9 cellular contexts compared by ENCODE assay signal in the genomic region with DNA sequence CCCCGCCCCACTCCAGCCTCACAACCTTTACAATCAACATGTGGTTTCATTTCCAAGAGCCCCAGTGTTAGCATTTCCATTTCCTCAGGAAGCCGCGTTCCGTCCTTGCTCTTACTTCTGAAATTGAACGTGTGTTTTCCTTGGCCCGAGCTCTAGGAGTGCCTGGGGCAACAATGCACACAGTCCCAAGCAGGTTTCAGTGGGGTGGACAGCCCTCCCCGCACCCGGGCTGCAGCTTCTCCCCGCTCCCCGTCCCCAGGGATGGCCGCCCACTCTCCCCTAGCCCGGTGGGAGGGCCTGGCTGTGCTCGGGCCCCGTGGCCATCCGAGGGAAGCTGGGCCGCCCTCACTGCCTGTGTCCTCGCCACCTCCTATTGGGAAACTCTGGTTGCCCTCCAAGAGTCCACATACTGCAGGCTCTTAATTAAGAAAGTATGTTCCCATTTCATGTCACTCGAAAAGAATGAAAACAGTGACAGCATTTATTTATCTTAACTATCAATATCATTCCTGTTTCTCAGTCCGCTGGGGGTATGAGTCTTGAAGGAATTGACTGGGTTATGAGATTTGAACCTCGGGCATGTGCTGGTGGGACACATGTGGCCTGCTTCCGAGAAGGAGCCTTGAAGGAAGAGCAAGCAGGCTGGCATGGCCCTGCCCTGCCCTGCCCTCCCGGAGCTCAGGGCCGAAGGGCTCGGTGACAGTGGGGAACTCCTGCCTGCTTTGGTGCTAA.
DNase-seq lines count a peak whose midpoint lies in the region; ATAC-seq and TF ChIP-seq lines count a peak whose summit lies in the region.
"Had no signal": no experiment of that assay in that cellular context is flagged by ENCODE, and none has a peak within 500 bp of the region (broad histone marks: within the 10 kb centered on the region; RNA-seq: fewer than 3 reads in every experiment).

No MANE protein-coding gene starts in this region.

- H3K27ac Mint-ChIP-seq in CD4-positive, alpha-beta T cell = peak overlapping the region; percentile 39
- H3K27ac Mint-ChIP-seq in activated T-helper 17 cell treated with anti-CD3 and anti-CD28 coated beads, Interleukin-2, amount 50 U/mL, for 72 hours = peak overlapping the region; percentile 48
- H3K27ac Mint-ChIP-seq: activated CD8-positive, alpha-beta memory T cell treated with anti-CD3 and anti-CD28 coated beads, Interleukin-2, amount 10 ng/mL, durations not matched to agents 7 days and 5 days had no signal

- H3K4me1 Mint-ChIP-seq in CD4-positive, alpha-beta T cell (ENCODE audit: low read depth) = peaks cover 25% of the 10 kb centered on the region
- H3K4me1 Mint-ChIP-seq in activated T-helper 17 cell treated with anti-CD3 and anti-CD28 coated beads, Interleukin-2, amount 50 U/mL, for 72 hours = peaks cover 26% of the 10 kb centered on the region
- peaks cover 22% of the 10 kb centered on the region for H3K4me1 Mint-ChIP-seq in activated T-cell treated with anti-CD3 and anti-CD28 coated beads, Interleukin-2, amount 50 U/mL, for 4 hours (ENCODE audit: low read depth)

- intact Hi-C loops in CD4-positive, alpha-beta T cell (cut with DNase I, micrococcal nuclease) = no loop called here
- intact Hi-C loops in Right ventricle myocardium superior (cut with DNase I) (no loop called here), sciatic nerve (cut with DNase I) (no loop called here)

- no peaks in the 10 kb centered on the region for H3K27me3 Mint-ChIP-seq in CD4-positive, alpha-beta T cell
- H3K27me3 Mint-ChIP-seq in activated T-helper 17 cell treated with anti-CD3 and anti-CD28 coated beads, Interleukin-2, amount 50 U/mL, for 72 hours = no peaks in the 10 kb centered on the region
- H3K27me3 Mint-ChIP-seq in activated T-cell treated with anti-CD3 and anti-CD28 coated beads, Interleukin-2, amount 50 U/mL, for 4 hours (ENCODE audit: low read depth) = no peaks in the 10 kb centered on the region
- H3K27me3 Mint-ChIP-seq: activated CD8-positive, alpha-beta memory T cell treated with anti-CD3 and anti-CD28 coated beads, Interleukin-2, amount 10 ng/mL, durations not matched to agents 7 days and 5 days had no signal

- no peaks in the 10 kb centered on the region for H3K9me3 ChIP-seq in CD4-positive, alpha-beta T cell (ENCODE audit: control insufficient read depth, low read length)

- H3K36me3 Mint-ChIP-seq in CD4-positive, alpha-beta T cell (ENCODE audit: low read depth) = peaks cover 9% of the 10 kb centered on the region
- no peaks in the 10 kb centered on the region for H3K36me3 Mint-ChIP-seq in activated T-helper 17 cell treated with anti-CD3 and anti-CD28 coated beads, Interleukin-2, amount 50 U/mL, for 72 hours (ENCODE audit: low read depth)
- peaks cover 6% of the 10 kb centered on the region for H3K36me3 Mint-ChIP-seq in activated T-cell treated with anti-CD3 and anti-CD28 coated beads, Interleukin-2, amount 50 U/mL, for 4 hours (ENCODE audit: insufficient read depth)
- H3K36me3 Mint-ChIP-seq: activated CD8-positive, alpha-beta memory T cell treated with anti-CD3 and anti-CD28 coated beads, Interleukin-2, amount 10 ng/mL, durations not matched to agents 7 days and 5 days had no signal

- POLR2A ChIA-PET in CD4-positive, alpha-beta T cell (lab: Charles Lee) = no interaction called here

- CTCF ChIA-PET in CD4-positive, alpha-beta T cell (lab: Charles Lee) = no interaction called here

- no peaks in the 10 kb centered on the region for H3K9me3 Mint-ChIP-seq in CD4-positive, alpha-beta T cell
- no peaks in the 10 kb centered on the region for H3K9me3 Mint-ChIP-seq in activated T-helper 17 cell treated with anti-CD3 and anti-CD28 coated beads, Interleukin-2, amount 50 U/mL, for 72 hours
- no peaks in the 10 kb centered on the region for H3K9me3 Mint-ChIP-seq in activated T-cell treated with anti-CD3 and anti-CD28 coated beads, Interleukin-2, amount 50 U/mL, for 4 hours

- no peak for TF ChIP-seq CTCF in CD4-positive, alpha-beta T cell (IDR thresholded peaks at IDR 0.05)

- H3K4me3 Mint-ChIP-seq in CD4-positive, alpha-beta T cell = no peak overlapping the region
- no peak overlapping the region for H3K4me3 Mint-ChIP-seq in activated T-helper 17 cell treated with anti-CD3 and anti-CD28 coated beads, Interleukin-2, amount 50 U/mL, for 72 hours
- no peak overlapping the region for H3K4me3 Mint-ChIP-seq in activated T-cell treated with anti-CD3 and anti-CD28 coated beads, Interleukin-2, amount 50 U/mL, for 4 hours
- H3K4me3 Mint-ChIP-seq: activated CD8-positive, alpha-beta memory T cell treated with anti-CD3 and anti-CD28 coated beads, Interleukin-2, amount 10 ng/mL, durations not matched to agents 7 days and 5 days had no signal

- H3K27ac ChIP-seq in CD4-positive, alpha-beta T cell (ENCODE audit: low read depth, low read length) = no peak overlapping the region

- no peaks in the 10 kb centered on the region for H3K27me3 ChIP-seq in CD4-positive, alpha-beta T cell (ENCODE audit: control insufficient read depth, insufficient read depth, low read length)

- DNase-seq in CD4-positive, alpha-beta T cell = no peak
- DNase-seq in Right ventricle myocardium superior (peak; percentile 86), sciatic nerve (ENCODE audit: low spot score) (peak; percentile 84), DMS79 (lab: John Stamatoyannopoulos, UW) (no peak), SKM-1 (lab: John Stamatoyannopoulos, UW; ENCODE audit: unreplicated experiment) (no peak)
- DNase-seq in activated T-cell treated with anti-CD3 and anti-CD28 coated beads, Interleukin-2, amount 50 U/mL, for 4 hours = no peak
- DNase-seq: activated CD8-positive, alpha-beta memory T cell treated with anti-CD3 and anti-CD28 coated beads, Interleukin-2, amount 10 ng/mL, durations not matched to agents 7 days and 5 days had no signal

- no peak for ATAC-seq in CD4-positive, alpha-beta T cell (ENCODE audit: poor library complexity)
- ATAC-seq in activated T-helper 17 cell treated with anti-CD3 and anti-CD28 coated beads, Interleukin-2, amount 50 U/mL, for 72 hours (replicated peaks) = no peak
- peak; percentile 77 for ATAC-seq in Right ventricle myocardium superior (ENCODE audit: poor library complexity)
- peak; percentile 81 for ATAC-seq in sciatic nerve
- ATAC-seq in HG02610 (IDR thresholded peaks at IDR 0.05; ENCODE audit: unreplicated experiment) = no peak
- ATAC-seq in activated T-cell treated with anti-CD3 and anti-CD28 coated beads, Interleukin-2, amount 50 U/mL, for 4 hours = no peak

Comparison
In these comparisons a context has a peak if more than half of its experiments do, and no peak if none do; other contexts are left out.
1. ATAC-seq: peak in Right ventricle myocardium superior (single experiment) and sciatic nerve (single experiment); none in CD4-positive, alpha-beta T cell (single experiment), activated T-helper 17 cell treated with anti-CD3 and anti-CD28 coated beads, Interleukin-2, amount 50 U/mL, for 72 hours (single experiment), HG02610 (single experiment) and activated T-cell treated with anti-CD3 and anti-CD28 coated beads, Interleukin-2, amount 50 U/mL, for 4 hours (0 of 2).
2. DNase-seq: peak in Right ventricle myocardium superior (single experiment) and sciatic nerve (single experiment); none in CD4-positive, alpha-beta T cell (0 of 10), activated T-cell treated with anti-CD3 and anti-CD28 coated beads, Interleukin-2, amount 50 U/mL, for 4 hours (single experiment), DMS79 (single experiment) and SKM-1 (single experiment).